In the genomic region with DNA sequence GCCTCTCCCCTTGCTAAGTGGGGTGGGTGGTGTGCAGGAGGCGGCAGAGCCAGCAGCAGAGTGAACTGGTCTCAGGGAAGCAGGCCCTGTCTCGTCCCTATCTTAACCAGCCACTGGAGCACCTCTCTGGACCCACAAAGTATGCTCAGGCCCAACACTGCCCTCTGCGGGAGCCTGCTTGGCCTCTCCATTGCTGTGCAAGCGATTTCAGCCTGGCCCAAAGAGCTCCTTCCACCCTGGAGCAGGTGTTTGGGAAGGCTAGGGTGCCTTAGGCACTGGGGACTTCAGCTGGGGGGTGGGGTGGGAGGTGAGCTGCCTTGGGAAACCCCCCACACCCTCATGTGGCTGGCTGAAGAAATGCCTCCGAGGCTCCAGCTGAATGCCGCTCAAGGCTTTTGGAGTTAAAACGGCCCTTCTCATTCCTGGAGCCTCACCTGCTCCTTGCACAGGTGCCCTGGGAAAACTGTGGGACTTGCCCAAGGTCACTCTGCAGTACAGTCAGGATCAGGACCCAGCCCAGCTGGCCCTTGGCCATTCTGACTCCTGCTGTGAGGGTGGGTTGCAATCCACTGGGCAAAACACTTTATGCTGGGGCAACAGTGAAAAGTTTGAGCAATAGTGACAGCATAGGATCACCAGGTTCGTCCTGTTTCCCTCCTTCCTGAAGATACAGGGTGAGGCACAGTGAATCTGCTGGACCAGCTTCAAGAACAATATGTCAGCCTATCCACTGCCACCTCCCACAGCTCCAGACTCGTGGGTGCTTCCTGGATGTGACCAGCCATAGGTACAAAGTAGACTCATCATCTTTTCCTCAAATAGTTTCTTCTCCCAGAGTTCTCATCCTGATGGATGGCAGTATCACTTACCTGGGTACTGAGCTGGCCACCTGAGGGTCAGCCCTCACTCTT, we compare ENCODE assay signal across 9 cellular contexts. TPM values are rescaled to one million over a fixed set of nuclear protein-coding genes. Genes with fewer than 3 reads are reported as not detected.
DNase-seq lines count a peak whose midpoint lies in the region; ATAC-seq and TF ChIP-seq lines count a peak whose summit lies in the region.
"Had no signal": no experiment of that assay in that cellular context is flagged by ENCODE, and none has a peak within 500 bp of the region (broad histone marks: within the 10 kb centered on the region; RNA-seq: fewer than 3 reads in every experiment).

No MANE protein-coding gene starts in this region.

- no peaks in the 10 kb centered on the region for H3K36me3 ChIP-seq in GM06990 (ENCODE audit: control insufficient read depth, insufficient read depth, low read length)

- no peak for DNase-seq in GM06990 (ENCODE audit: extremely low read depth, insufficient read length)
- DNase-seq in M059J (ENCODE audit: low read depth) = peak; percentile 67
- DNase-seq in WTC11 (ENCODE audit: low spot score) = peak; percentile 87
- peak; percentile 91 for DNase-seq in islet precursor cell

- ATAC-seq in WTC11 (peak; percentile 94), HG03039 (IDR thresholded peaks at IDR 0.05; ENCODE audit: unreplicated experiment) (no peak), GM19467 (IDR thresholded peaks at IDR 0.05; ENCODE audit: unreplicated experiment) (no peak), HG03095 (IDR thresholded peaks at IDR 0.05; ENCODE audit: unreplicated experiment) (no peak), GM19455 (IDR thresholded peaks at IDR 0.05; ENCODE audit: unreplicated experiment) (no peak)

- no peaks in the 10 kb centered on the region for H3K9me3 Mint-ChIP-seq in WTC11
- H3K9me3 Mint-ChIP-seq: T-helper 1 cell treated with Interleukin-12 subunit alpha and Interleukin-12 subunit beta and Interleukin-4 antibody, amounts not matched to agents 30 μg/mL and 1 μg/mL, for 36 hours had no signal

- CTCF ChIA-PET in WTC11 (lab: Charles Lee) = interaction anchor here (0.5 to 3.9 kb wide), 76 partner anchors 9 to 445 kb away, joined by 3 to 68 read pairs (median 5); a partner anchor contains a TSS

- TF ChIP-seq CTCF in GM06990 (IDR thresholded peaks at IDR 0.05; ENCODE audit: insufficient read depth, low read length, poor library complexity, severe bottlenecking) = peak; percentile 83
- TF ChIP-seq CTCF in WTC11 (IDR thresholded peaks at IDR 0.05) = no peak

- POLR2A ChIA-PET in WTC11 (lab: Charles Lee) = interaction anchor here (0.6 to 0.8 kb wide), 2 partner anchors 14 to 31 kb away, joined by 3 read pairs; no protein-coding TSS in a partner anchor

- H3K36me3 Mint-ChIP-seq in WTC11 = no peaks in the 10 kb centered on the region

- H3K4me3 ChIP-seq in GM06990 (replicated peaks; ENCODE audit: low read depth, low read length) = no peak overlapping the region

- H3K27me3 ChIP-seq in GM06990 (replicated peaks; ENCODE audit: control insufficient read depth, insufficient read depth, low read length) = no peaks in the 10 kb centered on the region

- peaks cover 14% of the 10 kb centered on the region for H3K4me1 Mint-ChIP-seq in WTC11

- H3K27me3 Mint-ChIP-seq in WTC11 (ENCODE audit: low read depth) = peaks cover 2% of the 10 kb centered on the region; the same call in 1 of the 2 replicates

- no peak overlapping the region for H3K4me3 Mint-ChIP-seq in WTC11
- H3K4me3 Mint-ChIP-seq: T-helper 1 cell treated with Interleukin-12 subunit alpha and Interleukin-12 subunit beta and Interleukin-4 antibody, amounts not matched to agents 30 μg/mL and 1 μg/mL, for 36 hours had no signal

- no peak overlapping the region for H3K27ac Mint-ChIP-seq in WTC11
- H3K27ac Mint-ChIP-seq: T-helper 1 cell treated with Interleukin-12 subunit alpha and Interleukin-12 subunit beta and Interleukin-4 antibody, amounts not matched to agents 30 μg/mL and 1 μg/mL, for 36 hours had no signal

TF ChIP-seq in WTC11, 78 proteins besides CTCF, POLR2A, EP300 and RAD21 (continues in another document):
- TF ChIP-seq GABPB1 (CRISPR knock-in tag; IDR thresholded peaks at IDR 0.05) = 0 out of 2 replicates have a peak, but pooled peaks have one; percentile 15
- TF ChIP-seq TP53 (CRISPR knock-in tag; IDR thresholded peaks at IDR 0.05) = no peak
- TF ChIP-seq TCF7 (CRISPR knock-in tag; IDR thresholded peaks at IDR 0.05; ENCODE audit: low read depth) = no peak
- TF ChIP-seq, protein P1, sequence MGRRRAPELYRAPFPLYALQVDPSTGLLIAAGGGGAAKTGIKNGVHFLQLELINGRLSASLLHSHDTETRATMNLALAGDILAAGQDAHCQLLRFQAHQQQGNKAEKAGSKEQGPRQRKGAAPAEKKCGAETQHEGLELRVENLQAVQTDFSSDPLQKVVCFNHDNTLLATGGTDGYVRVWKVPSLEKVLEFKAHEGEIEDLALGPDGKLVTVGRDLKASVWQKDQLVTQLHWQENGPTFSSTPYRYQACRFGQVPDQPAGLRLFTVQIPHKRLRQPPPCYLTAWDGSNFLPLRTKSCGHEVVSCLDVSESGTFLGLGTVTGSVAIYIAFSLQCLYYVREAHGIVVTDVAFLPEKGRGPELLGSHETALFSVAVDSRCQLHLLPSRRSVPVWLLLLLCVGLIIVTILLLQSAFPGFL (CRISPR knock-in tag; IDR thresholded peaks at IDR 0.05; ENCODE audit: borderline replicate concordance) = no peak
- no peak for TF ChIP-seq NFATC4 (CRISPR knock-in tag; IDR thresholded peaks at IDR 0.05)
- TF ChIP-seq, protein P2, sequence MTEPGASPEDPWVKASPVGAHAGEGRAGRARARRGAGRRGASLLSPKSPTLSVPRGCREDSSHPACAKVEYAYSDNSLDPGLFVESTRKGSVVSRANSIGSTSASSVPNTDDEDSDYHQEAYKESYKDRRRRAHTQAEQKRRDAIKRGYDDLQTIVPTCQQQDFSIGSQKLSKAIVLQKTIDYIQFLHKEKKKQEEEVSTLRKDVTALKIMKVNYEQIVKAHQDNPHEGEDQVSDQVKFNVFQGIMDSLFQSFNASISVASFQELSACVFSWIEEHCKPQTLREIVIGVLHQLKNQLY (CRISPR knock-in tag; IDR thresholded peaks at IDR 0.05) = no peak
- TF ChIP-seq TEAD4 (CRISPR knock-in tag; IDR thresholded peaks at IDR 0.05) = no peak
- TF ChIP-seq, protein P3, sequence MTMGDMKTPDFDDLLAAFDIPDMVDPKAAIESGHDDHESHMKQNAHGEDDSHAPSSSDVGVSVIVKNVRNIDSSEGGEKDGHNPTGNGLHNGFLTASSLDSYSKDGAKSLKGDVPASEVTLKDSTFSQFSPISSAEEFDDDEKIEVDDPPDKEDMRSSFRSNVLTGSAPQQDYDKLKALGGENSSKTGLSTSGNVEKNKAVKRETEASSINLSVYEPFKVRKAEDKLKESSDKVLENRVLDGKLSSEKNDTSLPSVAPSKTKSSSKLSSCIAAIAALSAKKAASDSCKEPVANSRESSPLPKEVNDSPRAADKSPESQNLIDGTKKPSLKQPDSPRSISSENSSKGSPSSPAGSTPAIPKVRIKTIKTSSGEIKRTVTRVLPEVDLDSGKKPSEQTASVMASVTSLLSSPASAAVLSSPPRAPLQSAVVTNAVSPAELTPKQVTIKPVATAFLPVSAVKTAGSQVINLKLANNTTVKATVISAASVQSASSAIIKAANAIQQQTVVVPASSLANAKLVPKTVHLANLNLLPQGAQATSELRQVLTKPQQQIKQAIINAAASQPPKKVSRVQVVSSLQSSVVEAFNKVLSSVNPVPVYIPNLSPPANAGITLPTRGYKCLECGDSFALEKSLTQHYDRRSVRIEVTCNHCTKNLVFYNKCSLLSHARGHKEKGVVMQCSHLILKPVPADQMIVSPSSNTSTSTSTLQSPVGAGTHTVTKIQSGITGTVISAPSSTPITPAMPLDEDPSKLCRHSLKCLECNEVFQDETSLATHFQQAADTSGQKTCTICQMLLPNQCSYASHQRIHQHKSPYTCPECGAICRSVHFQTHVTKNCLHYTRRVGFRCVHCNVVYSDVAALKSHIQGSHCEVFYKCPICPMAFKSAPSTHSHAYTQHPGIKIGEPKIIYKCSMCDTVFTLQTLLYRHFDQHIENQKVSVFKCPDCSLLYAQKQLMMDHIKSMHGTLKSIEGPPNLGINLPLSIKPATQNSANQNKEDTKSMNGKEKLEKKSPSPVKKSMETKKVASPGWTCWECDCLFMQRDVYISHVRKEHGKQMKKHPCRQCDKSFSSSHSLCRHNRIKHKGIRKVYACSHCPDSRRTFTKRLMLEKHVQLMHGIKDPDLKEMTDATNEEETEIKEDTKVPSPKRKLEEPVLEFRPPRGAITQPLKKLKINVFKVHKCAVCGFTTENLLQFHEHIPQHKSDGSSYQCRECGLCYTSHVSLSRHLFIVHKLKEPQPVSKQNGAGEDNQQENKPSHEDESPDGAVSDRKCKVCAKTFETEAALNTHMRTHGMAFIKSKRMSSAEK (CRISPR knock-in tag; IDR thresholded peaks at IDR 0.05; ENCODE audit: borderline replicate concordance) = no peak
- TF ChIP-seq ETV6 (CRISPR knock-in tag; IDR thresholded peaks at IDR 0.05) = peak; percentile 67; the same call in 1 of the 2 replicates
- no peak for TF ChIP-seq MXD4 (CRISPR knock-in tag; IDR thresholded peaks at IDR 0.05; ENCODE audit: borderline replicate concordance)

RNA-seq across cellular contexts. Expression of a gene that starts 5.9 kb away (rescaled TPM):
- 9.8 and 18.5 TPM in 2 replicates for total RNA-seq in M059J (2014; rRNA removed; shearing (Covaris generic))
- total RNA-seq in WTC11 (2021) = 57.1 to 68.9 TPM (median 59.6 TPM) in 3 replicates

RNA-seq across cellular contexts. Expression of a gene that starts 8.6 kb away (rescaled TPM):
- not detected in 2 replicates for total RNA-seq in M059J (2014; rRNA removed; shearing (Covaris generic))
- 0.17 to 0.57 TPM in 2 of 3 replicates, not detected in the other for total RNA-seq in WTC11 (2021)

RNA-seq across cellular contexts. Expression of a gene that starts 42.4 kb away (rescaled TPM):
- total RNA-seq in M059J (2014; rRNA removed; shearing (Covaris generic)) = 18.1 and 23.2 TPM in 2 replicates
- total RNA-seq in WTC11 (2021) = 28.6 to 33.0 TPM (median 31.5 TPM) in 3 replicates
